15 cellular contexts compared by ENCODE assay signal in the genomic region with DNA sequence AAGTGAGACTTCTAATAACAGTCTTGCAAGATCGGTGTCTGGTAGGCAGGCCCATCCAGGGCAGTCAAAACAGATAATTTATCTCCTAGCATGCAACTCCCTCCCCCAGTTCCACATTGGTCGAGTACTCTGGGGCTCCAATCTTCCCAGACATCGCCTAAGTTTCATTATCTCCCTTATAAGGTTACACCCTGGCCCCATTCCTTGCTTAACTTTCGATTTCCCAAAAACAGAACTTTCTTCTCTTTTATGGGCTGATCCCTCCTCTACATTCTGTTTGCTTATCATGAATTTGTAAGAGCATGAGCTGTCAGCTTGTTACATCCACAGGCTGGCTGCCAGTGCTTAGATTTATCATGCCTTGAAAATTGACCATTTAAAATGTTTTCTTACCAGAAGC.
DNase-seq lines count a peak whose midpoint lies in the region; ATAC-seq and TF ChIP-seq lines count a peak whose summit lies in the region.
"Had no signal": no experiment of that assay in that cellular context is flagged by ENCODE, and none has a peak within 500 bp of the region (broad histone marks: within the 10 kb centered on the region; RNA-seq: fewer than 3 reads in every experiment).

No MANE protein-coding gene starts in this region.

- no peak overlapping the region for H3K4me3 Mint-ChIP-seq in GM23338
- no peak overlapping the region for H3K4me3 Mint-ChIP-seq in activated naive CD8-positive, alpha-beta T cell treated with anti-CD3 and anti-CD28 coated beads, Interleukin-2, amount 50 U/mL, for 24 hours
- H3K4me3 Mint-ChIP-seq: natural killer cell; stimulated activated naive CD8-positive, alpha-beta T cell treated with anti-CD3 and anti-CD28 coated beads, Interleukin-15, Interleukin-2, amounts not matched to agents 100 ng/mL and 50 ng/mL, for 24 hours had no signal

- no peak overlapping the region for H3K4me3 ChIP-seq in GM23338
- H3K4me3 ChIP-seq in SU-DHL-6 (ENCODE audit: insufficient read depth, low read length, poor library complexity, severe bottlenecking), result no peak overlapping the region
- peak overlapping the region in 6 of 12 donors; percentile 7 to 37 (median 22) for H3K4me3 ChIP-seq in heart left ventricle
- H3K4me3 ChIP-seq: SK-N-MC had no signal

- no peak overlapping the region for H3K27ac Mint-ChIP-seq in GM23338
- H3K27ac Mint-ChIP-seq in activated naive CD8-positive, alpha-beta T cell treated with anti-CD3 and anti-CD28 coated beads, Interleukin-2, amount 50 U/mL, for 24 hours, result no peak overlapping the region
- H3K27ac Mint-ChIP-seq: natural killer cell; stimulated activated naive CD8-positive, alpha-beta T cell treated with anti-CD3 and anti-CD28 coated beads, Interleukin-15, Interleukin-2, amounts not matched to agents 100 ng/mL and 50 ng/mL, for 24 hours had no signal

- TF ChIP-seq CTCF in GM23338 (conservative IDR thresholded peaks at IDR 0.05; ENCODE audit: low read depth in 2 of 2), result no peak
- TF ChIP-seq CTCF in SU-DHL-6 (IDR thresholded peaks at IDR 0.05; ENCODE audit: insufficient read depth, low read length, poor library complexity, severe bottlenecking), result no peak
- TF ChIP-seq CTCF in heart left ventricle (IDR thresholded peaks at IDR 0.05), result no peak
- no peak for TF ChIP-seq CTCF in omental fat pad (IDR thresholded peaks at IDR 0.05)

- DNase-seq in GM23338 (ENCODE audit: low spot score) (no peak), heart left ventricle (peak in 1 of 5 donors; percentile 29), omental fat pad (ENCODE audit: low spot score) (no peak), dedifferentiated amniotic fluid mesenchymal stem cell (ENCODE audit: extremely low spot score) (no peak)
- no peak for DNase-seq in activated CD4-positive, alpha-beta T cell treated with anti-CD3 and anti-CD28 coated beads for 4 hours
- no peak for DNase-seq in activated naive CD8-positive, alpha-beta T cell treated with anti-CD3 and anti-CD28 coated beads, Interleukin-2, amount 50 U/mL, for 24 hours
- DNase-seq: activated CD4-positive, CD25-positive, alpha-beta regulatory T cell; IMR-90; natural killer cell; NCI-H1092 treated with DMSO at 0.1 percent for 48 hours; NCI-H2171 had no signal

- H3K27me3 Mint-ChIP-seq in GM23338 (ENCODE audit: insufficient read depth, low read depth, poor library complexity), result no peaks in the 10 kb centered on the region
- H3K27me3 Mint-ChIP-seq in activated naive CD8-positive, alpha-beta T cell treated with anti-CD3 and anti-CD28 coated beads, Interleukin-2, amount 50 U/mL, for 24 hours, result no peaks in the 10 kb centered on the region
- H3K27me3 Mint-ChIP-seq: stimulated activated naive CD8-positive, alpha-beta T cell treated with anti-CD3 and anti-CD28 coated beads, Interleukin-15, Interleukin-2, amounts not matched to agents 100 ng/mL and 50 ng/mL, for 24 hours had no signal

- H3K9me3 ChIP-seq in SU-DHL-6 (ENCODE audit: insufficient read depth, low read length), result no peaks in the 10 kb centered on the region
- H3K9me3 ChIP-seq in heart left ventricle, result peaks cover 0 to 4% (median 0%) of the 10 kb centered on the region in 12 donors

- H3K36me3 ChIP-seq in GM23338 (ENCODE audit: insufficient read depth) (no peaks in the 10 kb centered on the region), SU-DHL-6 (ENCODE audit: low read length) (no peaks in the 10 kb centered on the region), heart left ventricle (no peaks in the 10 kb centered on the region)

- intact Hi-C loops in heart left ventricle (cut with DNase I), result no loop called here

- ATAC-seq in GM23338 (no peak), heart left ventricle (peak in 3 of 4 donors; percentile 28 to 83 (median 45)), omental fat pad (ENCODE audit: low FRiP score) (peak; percentile 97)
- no peak for ATAC-seq in activated CD4-positive, CD25-positive, alpha-beta regulatory T cell treated with anti-CD3 and anti-CD28 coated beads, Interleukin-2, amount 50 U/mL, for 24 hours
- no peak for ATAC-seq in activated naive CD8-positive, alpha-beta T cell treated with anti-CD3 and anti-CD28 coated beads, Interleukin-2, amount 50 U/mL, for 24 hours
- ATAC-seq: natural killer cell had no signal

- H3K27me3 ChIP-seq in GM23338 (ENCODE audit: insufficient read depth) (no peaks in the 10 kb centered on the region), SU-DHL-6 (ENCODE audit: low read length) (no peaks in the 10 kb centered on the region), heart left ventricle (no peaks in the 10 kb centered on the region)

- H3K9me2 ChIP-seq in GM23338 (ENCODE audit: insufficient read depth) (no peaks in the 10 kb centered on the region), SU-DHL-6 (replicated peaks; ENCODE audit: insufficient read depth, low read length) (no peaks in the 10 kb centered on the region)

- 35 to 54% (median 46%) methylated on average over 4 of the region's 4 CpGs for WGBS in heart left ventricle, 4 donors

- no peaks in the 10 kb centered on the region for H3F3A ChIP-seq in GM23338 (replicated peaks; ENCODE audit: low read depth)
- H3F3A ChIP-seq in SU-DHL-6 (ENCODE audit: insufficient read depth), result no peaks in the 10 kb centered on the region

- no peak overlapping the region for H3K27ac ChIP-seq in GM23338 (ENCODE audit: low read depth)
- H3K27ac ChIP-seq in SU-DHL-6 (ENCODE audit: low read depth, low read length), result no peak overlapping the region
- H3K27ac ChIP-seq in heart left ventricle, result peak overlapping the region in 5 of 12 donors; percentile 6 to 44 (median 17)
- H3K27ac ChIP-seq: SK-N-MC had no signal

- H2AFZ ChIP-seq in GM23338 (peak overlapping the region; percentile 77; the same call in 1 of the 2 replicates), SU-DHL-6 (ENCODE audit: low read depth, low read length, severe bottlenecking) (peak overlapping the region; percentile 34)

- no peaks in the 10 kb centered on the region for H3K4me1 Mint-ChIP-seq in GM23338
- no peaks in the 10 kb centered on the region for H3K4me1 Mint-ChIP-seq in activated naive CD8-positive, alpha-beta T cell treated with anti-CD3 and anti-CD28 coated beads, Interleukin-2, amount 50 U/mL, for 24 hours
- H3K4me1 Mint-ChIP-seq: natural killer cell had no signal

- H3K4me1 ChIP-seq in GM23338 (ENCODE audit: insufficient read depth) (no peaks in the 10 kb centered on the region), heart left ventricle (no peaks in the 10 kb centered on the region)

- TF ChIP-seq POLR2A in heart left ventricle (IDR thresholded peaks at IDR 0.05), result no peak

- H3K9ac ChIP-seq in SU-DHL-6 (ENCODE audit: low read length), result no peak overlapping the region

- no peaks in the 10 kb centered on the region for H3K9me3 Mint-ChIP-seq in GM23338
- H3K9me3 Mint-ChIP-seq in activated naive CD8-positive, alpha-beta T cell treated with anti-CD3 and anti-CD28 coated beads, Interleukin-2, amount 50 U/mL, for 24 hours, result peaks cover 5% of the 10 kb centered on the region

- H4K20me1 ChIP-seq in GM23338 (replicated peaks; ENCODE audit: insufficient read depth) (no peaks in the 10 kb centered on the region), SU-DHL-6 (ENCODE audit: low read depth, low read length) (no peaks in the 10 kb centered on the region)

- H3K79me2 ChIP-seq in GM23338 (replicated peaks; ENCODE audit: insufficient read depth) (no peaks in the 10 kb centered on the region), SU-DHL-6 (ENCODE audit: insufficient read depth, low read length) (no peaks in the 10 kb centered on the region)

- no peaks in the 10 kb centered on the region for H3K36me3 Mint-ChIP-seq in GM23338 (ENCODE audit: low read depth)
- H3K36me3 Mint-ChIP-seq in activated naive CD8-positive, alpha-beta T cell treated with anti-CD3 and anti-CD28 coated beads, Interleukin-2, amount 50 U/mL, for 24 hours (ENCODE audit: low read depth), result no peaks in the 10 kb centered on the region

- H3K4me2 ChIP-seq in GM23338 (no peak overlapping the region), SU-DHL-6 (ENCODE audit: low read depth, low read length, poor library complexity, severe bottlenecking) (no peak overlapping the region)

TF ChIP-seq in GM23338, 12 proteins besides CTCF, POLR2A, EP300 and RAD21:
- TF ChIP-seq EZH2phosphoT487 (IDR thresholded peaks at IDR 0.05; ENCODE audit: unreplicated experiment) (no peak), STAT1 (IDR thresholded peaks at IDR 0.05; ENCODE audit: unreplicated experiment) (no peak)
- TF ChIP-seq, protein P1, sequence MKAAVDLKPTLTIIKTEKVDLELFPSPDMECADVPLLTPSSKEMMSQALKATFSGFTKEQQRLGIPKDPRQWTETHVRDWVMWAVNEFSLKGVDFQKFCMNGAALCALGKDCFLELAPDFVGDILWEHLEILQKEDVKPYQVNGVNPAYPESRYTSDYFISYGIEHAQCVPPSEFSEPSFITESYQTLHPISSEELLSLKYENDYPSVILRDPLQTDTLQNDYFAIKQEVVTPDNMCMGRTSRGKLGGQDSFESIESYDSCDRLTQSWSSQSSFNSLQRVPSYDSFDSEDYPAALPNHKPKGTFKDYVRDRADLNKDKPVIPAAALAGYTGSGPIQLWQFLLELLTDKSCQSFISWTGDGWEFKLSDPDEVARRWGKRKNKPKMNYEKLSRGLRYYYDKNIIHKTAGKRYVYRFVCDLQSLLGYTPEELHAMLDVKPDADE (IDR thresholded peaks at IDR 0.05), result no peak
- TF ChIP-seq, protein P2, sequence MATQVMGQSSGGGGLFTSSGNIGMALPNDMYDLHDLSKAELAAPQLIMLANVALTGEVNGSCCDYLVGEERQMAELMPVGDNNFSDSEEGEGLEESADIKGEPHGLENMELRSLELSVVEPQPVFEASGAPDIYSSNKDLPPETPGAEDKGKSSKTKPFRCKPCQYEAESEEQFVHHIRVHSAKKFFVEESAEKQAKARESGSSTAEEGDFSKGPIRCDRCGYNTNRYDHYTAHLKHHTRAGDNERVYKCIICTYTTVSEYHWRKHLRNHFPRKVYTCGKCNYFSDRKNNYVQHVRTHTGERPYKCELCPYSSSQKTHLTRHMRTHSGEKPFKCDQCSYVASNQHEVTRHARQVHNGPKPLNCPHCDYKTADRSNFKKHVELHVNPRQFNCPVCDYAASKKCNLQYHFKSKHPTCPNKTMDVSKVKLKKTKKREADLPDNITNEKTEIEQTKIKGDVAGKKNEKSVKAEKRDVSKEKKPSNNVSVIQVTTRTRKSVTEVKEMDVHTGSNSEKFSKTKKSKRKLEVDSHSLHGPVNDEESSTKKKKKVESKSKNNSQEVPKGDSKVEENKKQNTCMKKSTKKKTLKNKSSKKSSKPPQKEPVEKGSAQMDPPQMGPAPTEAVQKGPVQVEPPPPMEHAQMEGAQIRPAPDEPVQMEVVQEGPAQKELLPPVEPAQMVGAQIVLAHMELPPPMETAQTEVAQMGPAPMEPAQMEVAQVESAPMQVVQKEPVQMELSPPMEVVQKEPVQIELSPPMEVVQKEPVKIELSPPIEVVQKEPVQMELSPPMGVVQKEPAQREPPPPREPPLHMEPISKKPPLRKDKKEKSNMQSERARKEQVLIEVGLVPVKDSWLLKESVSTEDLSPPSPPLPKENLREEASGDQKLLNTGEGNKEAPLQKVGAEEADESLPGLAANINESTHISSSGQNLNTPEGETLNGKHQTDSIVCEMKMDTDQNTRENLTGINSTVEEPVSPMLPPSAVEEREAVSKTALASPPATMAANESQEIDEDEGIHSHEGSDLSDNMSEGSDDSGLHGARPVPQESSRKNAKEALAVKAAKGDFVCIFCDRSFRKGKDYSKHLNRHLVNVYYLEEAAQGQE (IDR thresholded peaks at IDR 0.05; ENCODE audit: unreplicated experiment), result no peak

Comparison
In these comparisons a context has a peak if more than half of its experiments do, and no peak if none do; other contexts are left out.
1. ATAC-seq: peak in heart left ventricle (3 of 4) and omental fat pad (single experiment); none in GM23338 (single experiment), activated CD4-positive, CD25-positive, alpha-beta regulatory T cell treated with anti-CD3 and anti-CD28 coated beads, Interleukin-2, amount 50 U/mL, for 24 hours (0 of 2) and activated naive CD8-positive, alpha-beta T cell treated with anti-CD3 and anti-CD28 coated beads, Interleukin-2, amount 50 U/mL, for 24 hours (single experiment).